1 cellular context compared by ENCODE assay signal in the genomic region with DNA sequence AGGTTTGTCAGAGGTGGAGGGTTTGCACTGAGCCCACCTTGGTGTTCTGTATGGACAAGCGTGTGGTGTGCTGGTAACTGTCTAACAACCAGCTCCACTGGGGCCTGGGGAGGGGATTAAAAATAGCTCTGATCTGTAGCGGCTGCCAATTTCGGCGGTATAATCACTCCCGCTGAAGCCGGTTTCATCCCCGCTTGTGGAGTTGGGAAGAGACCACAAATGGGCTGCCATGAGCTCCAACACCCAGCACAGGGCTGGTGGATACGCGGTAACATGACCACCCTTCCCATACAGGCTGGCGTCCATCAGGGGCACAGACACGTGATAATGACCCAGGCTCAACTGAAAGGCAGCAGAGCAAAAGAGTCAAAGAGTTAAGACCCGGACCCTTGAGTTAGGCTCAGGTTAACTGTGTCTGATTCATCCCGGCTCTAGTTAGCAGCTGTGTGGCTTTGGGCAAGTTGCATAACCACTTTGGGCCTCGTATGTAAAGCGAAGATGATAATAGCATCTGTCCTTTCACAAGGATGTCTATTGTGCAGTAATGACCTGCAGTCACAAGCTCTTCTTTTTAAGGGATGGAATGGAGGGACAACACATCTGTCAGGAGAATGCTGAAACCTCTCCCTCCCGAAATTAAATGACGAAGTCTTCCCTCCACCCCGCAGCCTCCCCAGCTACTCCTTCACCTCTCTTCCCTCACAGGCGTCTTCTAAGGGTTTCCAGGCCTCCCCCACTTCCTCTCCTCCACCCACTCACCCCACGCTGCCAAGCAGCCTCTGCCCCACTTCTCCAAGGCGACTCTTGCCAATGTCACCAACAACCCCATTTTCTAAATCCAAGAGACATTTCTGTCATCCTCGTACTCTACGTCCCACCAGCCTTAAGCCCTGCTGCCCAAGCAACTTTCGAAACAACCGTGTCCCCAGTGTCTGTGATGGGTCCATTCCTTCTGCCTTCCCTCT.
TF ChIP-seq lines count a peak whose summit lies in the region.

No MANE protein-coding gene starts in this region.

TF ChIP-seq in K562, 482 proteins besides CTCF, POLR2A, EP300 and RAD21 (continued from another document):
- TF ChIP-seq, protein P1, sequence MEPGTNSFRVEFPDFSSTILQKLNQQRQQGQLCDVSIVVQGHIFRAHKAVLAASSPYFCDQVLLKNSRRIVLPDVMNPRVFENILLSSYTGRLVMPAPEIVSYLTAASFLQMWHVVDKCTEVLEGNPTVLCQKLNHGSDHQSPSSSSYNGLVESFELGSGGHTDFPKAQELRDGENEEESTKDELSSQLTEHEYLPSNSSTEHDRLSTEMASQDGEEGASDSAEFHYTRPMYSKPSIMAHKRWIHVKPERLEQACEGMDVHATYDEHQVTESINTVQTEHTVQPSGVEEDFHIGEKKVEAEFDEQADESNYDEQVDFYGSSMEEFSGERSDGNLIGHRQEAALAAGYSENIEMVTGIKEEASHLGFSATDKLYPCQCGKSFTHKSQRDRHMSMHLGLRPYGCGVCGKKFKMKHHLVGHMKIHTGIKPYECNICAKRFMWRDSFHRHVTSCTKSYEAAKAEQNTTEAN (CRISPR knock-in tag; IDR thresholded peaks at IDR 0.05), result no peak
- TF ChIP-seq GATA2 (CRISPR knock-in tag; IDR thresholded peaks at IDR 0.05), result no peak
- no peak for TF ChIP-seq POLR3A (IDR thresholded peaks at IDR 0.05; ENCODE audit: borderline replicate concordance, extremely low read depth, insufficient read depth, insufficient read length)
- TF ChIP-seq SAFB2 (IDR thresholded peaks at IDR 0.05; ENCODE audit: borderline replicate concordance, low read depth, low read length, severe bottlenecking), result no peak
- TF ChIP-seq EGR1 (conservative IDR thresholded peaks at IDR 0.05), result peak; percentile 38; the same call in 1 of the 2 replicates
- TF ChIP-seq PCBP2 (IDR thresholded peaks at IDR 0.05; ENCODE audit: low read depth, low read length, poor library complexity, severe bottlenecking), result no peak
- TF ChIP-seq, protein P2, sequence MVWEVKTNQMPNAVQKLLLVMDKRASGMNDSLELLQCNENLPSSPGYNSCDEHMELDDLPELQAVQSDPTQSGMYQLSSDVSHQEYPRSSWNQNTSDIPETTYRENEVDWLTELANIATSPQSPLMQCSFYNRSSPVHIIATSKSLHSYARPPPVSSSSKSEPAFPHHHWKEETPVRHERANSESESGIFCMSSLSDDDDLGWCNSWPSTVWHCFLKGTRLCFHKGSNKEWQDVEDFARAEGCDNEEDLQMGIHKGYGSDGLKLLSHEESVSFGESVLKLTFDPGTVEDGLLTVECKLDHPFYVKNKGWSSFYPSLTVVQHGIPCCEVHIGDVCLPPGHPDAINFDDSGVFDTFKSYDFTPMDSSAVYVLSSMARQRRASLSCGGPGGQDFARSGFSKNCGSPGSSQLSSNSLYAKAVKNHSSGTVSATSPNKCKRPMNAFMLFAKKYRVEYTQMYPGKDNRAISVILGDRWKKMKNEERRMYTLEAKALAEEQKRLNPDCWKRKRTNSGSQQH (CRISPR knock-in tag; IDR thresholded peaks at IDR 0.05), result no peak
- no peak for TF ChIP-seq TBP (optimal IDR thresholded peaks at IDR 0.05; ENCODE audit: low read depth, low read length)
- TF ChIP-seq, protein P3, sequence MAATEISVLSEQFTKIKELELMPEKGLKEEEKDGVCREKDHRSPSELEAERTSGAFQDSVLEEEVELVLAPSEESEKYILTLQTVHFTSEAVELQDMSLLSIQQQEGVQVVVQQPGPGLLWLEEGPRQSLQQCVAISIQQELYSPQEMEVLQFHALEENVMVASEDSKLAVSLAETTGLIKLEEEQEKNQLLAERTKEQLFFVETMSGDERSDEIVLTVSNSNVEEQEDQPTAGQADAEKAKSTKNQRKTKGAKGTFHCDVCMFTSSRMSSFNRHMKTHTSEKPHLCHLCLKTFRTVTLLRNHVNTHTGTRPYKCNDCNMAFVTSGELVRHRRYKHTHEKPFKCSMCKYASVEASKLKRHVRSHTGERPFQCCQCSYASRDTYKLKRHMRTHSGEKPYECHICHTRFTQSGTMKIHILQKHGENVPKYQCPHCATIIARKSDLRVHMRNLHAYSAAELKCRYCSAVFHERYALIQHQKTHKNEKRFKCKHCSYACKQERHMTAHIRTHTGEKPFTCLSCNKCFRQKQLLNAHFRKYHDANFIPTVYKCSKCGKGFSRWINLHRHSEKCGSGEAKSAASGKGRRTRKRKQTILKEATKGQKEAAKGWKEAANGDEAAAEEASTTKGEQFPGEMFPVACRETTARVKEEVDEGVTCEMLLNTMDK (IDR thresholded peaks at IDR 0.05; ENCODE audit: borderline replicate concordance, insufficient read depth, low read depth, low read length, poor library complexity, severe bottlenecking), result no peak
- no peak for TF ChIP-seq ZNF586 (CRISPR knock-in tag; conservative IDR thresholded peaks at IDR 0.05)
- TF ChIP-seq EP400 (IDR thresholded peaks at IDR 0.05), result no peak
- TF ChIP-seq NCOA1 (IDR thresholded peaks at IDR 0.05; ENCODE audit: low read depth), result no peak
